ENCODE assay signal across 8 cellular contexts in genomic region chr18:76490701-76491171, GRCh38. TPM values are rescaled to one million over a fixed set of nuclear protein-coding genes. Genes with fewer than 3 reads are reported as not detected.
DNase-seq lines count a peak whose midpoint lies in the region; ATAC-seq and TF ChIP-seq lines count a peak whose summit lies in the region.

No MANE protein-coding gene starts in this region.

- no peaks in the 10 kb centered on the region for H3K36me3 Mint-ChIP-seq in stimulated activated naive CD8-positive, alpha-beta T cell treated with anti-CD3 and anti-CD28 coated beads, Interleukin-15, Interleukin-2, amounts not matched to agents 100 ng/mL and 50 ng/mL, for 24 hours (ENCODE audit: low read depth)

- peak; percentile 15 for DNase-seq in stimulated activated CD4-positive, alpha-beta T cell treated with anti-CD3 and anti-CD28 coated beads, Interleukin-1b, Interleukin-23, amount 100 ng/mL, for 48 hours
- DNase-seq in stimulated activated CD4-positive, alpha-beta T cell treated with anti-CD3 and anti-CD28 coated beads, Interleukin-2, amount 100 ng/mL, for 48 hours, result no peak
- DNase-seq in SK-MEL-5 (ENCODE audit: low read depth, low spot score), result peak; percentile 2
- DNase-seq in caudate nucleus (lab: John Stamatoyannopoulos, UW), result peak in 24 of 61 donors; percentile 15 to 78 (median 48)
- peak; percentile 67 to 88 for DNase-seq in left lung
- no peak for DNase-seq in DMS79 (lab: John Stamatoyannopoulos, UW)

- H3K27me3 Mint-ChIP-seq in stimulated activated naive CD8-positive, alpha-beta T cell treated with anti-CD3 and anti-CD28 coated beads, Interleukin-15, Interleukin-2, amounts not matched to agents 100 ng/mL and 50 ng/mL, for 24 hours, result peaks cover 18% of the 10 kb centered on the region

- H3K27me3 ChIP-seq in left lung, result peaks cover 0 to 10% of the 10 kb centered on the region in 2 donors

- H3K4me3 Mint-ChIP-seq in stimulated activated naive CD8-positive, alpha-beta T cell treated with anti-CD3 and anti-CD28 coated beads, Interleukin-15, Interleukin-2, amounts not matched to agents 100 ng/mL and 50 ng/mL, for 24 hours, result peak overlapping the region; percentile 84

- in situ Hi-C loops in SK-MEL-5 (cut with HindIII; ENCODE audit: low pct_unique_long_range_greater_than_20kb, low sequenced_read_pairs), result no loop called here

- H3K27ac ChIP-seq in caudate nucleus (ENCODE audit: low read depth, low read length) (peak overlapping the region; percentile 78), left lung (peak overlapping the region; percentile 50 to 65)

- no peaks in the 10 kb centered on the region for H3K36me3 ChIP-seq in left lung

- no peak for TF ChIP-seq CTCF in left lung (IDR thresholded peaks at IDR 0.05)

- H3K4me3 ChIP-seq in left lung, result peak overlapping the region; percentile 57 to 83

- intact Hi-C loops in left lung (cut with DNase I), result no loop called here

- ATAC-seq in left lung, result peak; percentile 11
- no peak for ATAC-seq in GM19328 (IDR thresholded peaks at IDR 0.05; ENCODE audit: unreplicated experiment)

- no peaks in the 10 kb centered on the region for H3K9me3 Mint-ChIP-seq in stimulated activated naive CD8-positive, alpha-beta T cell treated with anti-CD3 and anti-CD28 coated beads, Interleukin-15, Interleukin-2, amounts not matched to agents 100 ng/mL and 50 ng/mL, for 24 hours

- peak overlapping the region; percentile 78 for H3K27ac Mint-ChIP-seq in stimulated activated naive CD8-positive, alpha-beta T cell treated with anti-CD3 and anti-CD28 coated beads, Interleukin-15, Interleukin-2, amounts not matched to agents 100 ng/mL and 50 ng/mL, for 24 hours

- H3K4me1 ChIP-seq in left lung, result peaks cover 13 to 58% of the 10 kb centered on the region in 2 donors

- H3K4me1 Mint-ChIP-seq in stimulated activated naive CD8-positive, alpha-beta T cell treated with anti-CD3 and anti-CD28 coated beads, Interleukin-15, Interleukin-2, amounts not matched to agents 100 ng/mL and 50 ng/mL, for 24 hours (ENCODE audit: low read depth), result peaks cover 53% of the 10 kb centered on the region

- no peaks in the 10 kb centered on the region for H3K9me3 ChIP-seq in left lung

RNA-seq across cellular contexts. Expression of gene ZNF516, which starts 4.3 kb away (rescaled TPM):
- total RNA-seq in SK-MEL-5 (2014; rRNA removed; shearing (Covaris generic)), result 15.1 and 16.6 TPM in 2 replicates
- 16.4 and 25.7 TPM in 2 replicates for polyA plus RNA-seq in SK-MEL-5 (2015; cell fraction: cytosol; rRNA removed)
- 32.6 and 47.0 TPM in 2 replicates for polyA plus RNA-seq in SK-MEL-5 (2015; cell fraction: nucleus; rRNA removed)
- 10 to 100 TPM; 33.9 to 40.6 TPM for total RNA-seq in left lung

Comparison
In these comparisons a context has a peak if more than half of its experiments do, and no peak if none do; other contexts are left out.
1. DNase-seq: peak in stimulated activated CD4-positive, alpha-beta T cell treated with anti-CD3 and anti-CD28 coated beads, Interleukin-1b, Interleukin-23, amount 100 ng/mL, for 48 hours (single experiment), SK-MEL-5 (single experiment) and left lung (2 of 2); none in stimulated activated CD4-positive, alpha-beta T cell treated with anti-CD3 and anti-CD28 coated beads, Interleukin-2, amount 100 ng/mL, for 48 hours (0 of 2) and DMS79 (single experiment).